Comparison of ENCODE assay signal across 8 cellular contexts in the genomic region with DNA sequence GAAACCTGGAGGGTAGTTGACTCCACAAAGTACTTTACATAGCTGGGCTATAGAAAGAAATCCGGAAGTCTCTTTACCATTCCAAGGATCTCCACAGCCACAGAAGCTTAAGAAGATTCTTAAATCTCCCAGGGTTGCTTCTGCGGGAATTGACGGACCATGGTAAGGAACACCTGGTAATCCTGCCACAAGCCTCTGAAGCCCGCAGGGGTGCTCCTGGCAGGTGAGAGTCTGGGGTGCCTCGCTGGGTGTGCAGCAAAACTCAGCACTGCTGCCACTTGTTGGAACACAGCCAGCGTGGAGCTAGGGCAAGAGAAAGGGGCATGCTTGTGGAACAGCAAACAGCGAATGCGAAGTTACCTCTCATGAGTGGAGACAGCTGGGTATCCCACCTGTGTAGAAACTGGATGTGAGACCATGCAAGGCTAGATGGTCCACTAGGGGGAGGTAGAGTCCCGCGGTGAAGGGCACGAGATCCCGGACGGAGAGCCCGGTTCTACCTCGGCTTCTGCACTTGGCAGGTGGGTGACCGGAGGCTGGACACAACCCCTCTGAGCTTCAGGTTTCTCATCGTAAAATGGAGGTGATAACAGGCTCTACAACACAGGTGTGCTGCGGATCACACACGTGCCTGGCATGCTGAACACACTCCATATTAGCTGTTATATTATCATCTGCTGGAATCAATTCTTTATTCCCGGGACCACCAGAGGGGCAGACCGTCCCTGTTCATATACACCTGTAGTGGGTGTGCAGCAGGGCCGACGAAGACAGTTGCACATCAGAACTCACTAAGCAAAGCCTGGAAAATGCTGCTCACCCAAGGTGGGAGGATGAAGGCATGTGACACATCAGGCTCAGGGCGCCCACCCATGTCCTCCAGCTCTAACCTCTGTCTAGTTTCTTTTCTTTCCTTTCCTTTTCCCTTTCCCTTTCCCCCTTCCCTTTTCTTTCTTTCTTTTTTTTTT. TPM values are rescaled to one million over a fixed set of nuclear protein-coding genes. Genes with fewer than 3 reads are reported as not detected.
DNase-seq lines count a peak whose midpoint lies in the region; ATAC-seq lines count a peak whose summit lies in the region.

No MANE protein-coding gene starts in this region.

- peaks cover 5% of the 10 kb centered on the region for H3K36me3 Mint-ChIP-seq in activated CD4-positive, alpha-beta memory T cell treated with anti-CD3 and anti-CD28 coated beads, Interleukin-2, amount 10 ng/mL, durations not matched to agents 7 days and 5 days (ENCODE audit: low read depth)

- no peak overlapping the region for H2BK5ac ChIP-seq in mesendoderm (ENCODE audit: low read length)

- no peaks in the 10 kb centered on the region for H3K36me3 ChIP-seq in mesendoderm (ENCODE audit: control insufficient read depth, insufficient read depth, low read length)

- no peak overlapping the region for H3K23ac ChIP-seq in mesendoderm (ENCODE audit: low read length)

- H2BK120ac ChIP-seq in mesendoderm (ENCODE audit: low read depth, low read length), result no peak overlapping the region

- H3K18ac ChIP-seq in mesendoderm (ENCODE audit: low read length), result no peak overlapping the region

- H3K4me1 Mint-ChIP-seq in activated CD4-positive, alpha-beta memory T cell treated with anti-CD3 and anti-CD28 coated beads, Interleukin-2, amount 10 ng/mL, durations not matched to agents 7 days and 5 days, result peaks cover 29% of the 10 kb centered on the region

- no peak overlapping the region for H2AK5ac ChIP-seq in mesendoderm (ENCODE audit: low read length)

- peaks cover 10% of the 10 kb centered on the region for H3K27me3 Mint-ChIP-seq in activated CD4-positive, alpha-beta memory T cell treated with anti-CD3 and anti-CD28 coated beads, Interleukin-2, amount 10 ng/mL, durations not matched to agents 7 days and 5 days

- no peak overlapping the region for H3K4me3 ChIP-seq in mesendoderm (ENCODE audit: low read length)

- H3K9me3 Mint-ChIP-seq in activated CD4-positive, alpha-beta memory T cell treated with anti-CD3 and anti-CD28 coated beads, Interleukin-2, amount 10 ng/mL, durations not matched to agents 7 days and 5 days, result peaks cover 10% of the 10 kb centered on the region

- no peaks in the 10 kb centered on the region for H3K4me1 ChIP-seq in mesendoderm (ENCODE audit: control insufficient read depth, low read depth, low read length)

- H4K5ac ChIP-seq in mesendoderm (ENCODE audit: low read length), result no peak overlapping the region

- no peak overlapping the region for H3K4me3 Mint-ChIP-seq in activated CD4-positive, alpha-beta memory T cell treated with anti-CD3 and anti-CD28 coated beads, Interleukin-2, amount 10 ng/mL, durations not matched to agents 7 days and 5 days

- ATAC-seq in GM18909 (IDR thresholded peaks at IDR 0.05; ENCODE audit: poor library complexity, unreplicated experiment) (peak; percentile 86), HG03280 (IDR thresholded peaks at IDR 0.05; ENCODE audit: unreplicated experiment) (peak; percentile 80)

- H3K4me2 ChIP-seq in mesendoderm (ENCODE audit: low read length), result no peak overlapping the region

- H2BK15ac ChIP-seq in mesendoderm (replicated peaks; ENCODE audit: low read depth), result no peak overlapping the region

- no peak overlapping the region for H4K8ac ChIP-seq in mesendoderm (ENCODE audit: low read depth, low read length)

- no CpG with 5 or more reads among the region's 24 CpGs for WGBS in mesendoderm (ENCODE audit: extremely low coverage, insufficient coverage, low lambda C conversion rate)

- H3K9ac ChIP-seq in mesendoderm (ENCODE audit: low read length), result no peak overlapping the region

- H3K4ac ChIP-seq in mesendoderm (ENCODE audit: low read depth, low read length), result no peak overlapping the region

- no peaks in the 10 kb centered on the region for H3K79me1 ChIP-seq in mesendoderm (ENCODE audit: low read length)

- no peak overlapping the region for H3K27ac Mint-ChIP-seq in activated CD4-positive, alpha-beta memory T cell treated with anti-CD3 and anti-CD28 coated beads, Interleukin-2, amount 10 ng/mL, durations not matched to agents 7 days and 5 days

- H3K56ac ChIP-seq in mesendoderm (ENCODE audit: low read length), result no peak overlapping the region

- POLR2A ChIA-PET in activated CD4-positive, alpha-beta memory T cell treated with anti-CD3 and anti-CD28 coated beads, Interleukin-2, amount 10 ng/mL, durations not matched to agents 7 days and 5 days (lab: Charles Lee), result interaction anchor here (0.8 to 1.9 kb wide), 7 partner anchors 24 to 259 kb away, joined by 3 to 11 read pairs (median 5); partner anchors contain the start of genes GPR18 and UBAC2

- CTCF ChIA-PET in activated CD4-positive, alpha-beta memory T cell treated with anti-CD3 and anti-CD28 coated beads, Interleukin-2, amount 10 ng/mL, durations not matched to agents 7 days and 5 days (lab: Charles Lee), result interaction anchor here (0.6 to 20.9 kb wide), 42 partner anchors 9 to 330 kb away, joined by 3 to 398 read pairs (median 5); partner anchors contain the start of genes GPR18 and UBAC2

- no peaks in the 10 kb centered on the region for H3K79me2 ChIP-seq in mesendoderm (ENCODE audit: control insufficient read depth, insufficient read depth, low read length)

- no peak overlapping the region for H3K27ac ChIP-seq in mesendoderm (ENCODE audit: low read depth, low read length)

- H3K27me3 ChIP-seq in mesendoderm (ENCODE audit: insufficient read depth, low read length, poor library complexity), result no peaks in the 10 kb centered on the region

- peak; percentile 76 for DNase-seq in Ammon's horn (ENCODE audit: low spot score)
- DNase-seq in NCI-H526 treated with DMSO at 0.1 percent for 48 hours (lab: John Stamatoyannopoulos, UW), result peak; percentile 75
- peak; percentile 79 for DNase-seq in activated CD4-positive, alpha-beta memory T cell treated with anti-CD3 and anti-CD28 coated beads, Interleukin-2, amount 10 ng/mL, durations not matched to agents 7 days and 5 days
- peak; percentile 76 for DNase-seq in effector CD4-positive, alpha-beta T cell
- DNase-seq in mesendoderm, result peak; percentile 82
- DNase-seq in stimulated activated CD8-positive, alpha-beta memory T cell treated with anti-CD3 and anti-CD28 coated beads, Interleukin-2, amount 100 ng/mL, for 48 hours (ENCODE audit: low read depth in 2 of 2), result peak; percentile 50 to 68

RNA-seq across cellular contexts. Expression of gene UBAC2, which starts 24.1 kb away (rescaled TPM):
- total RNA-seq in activated CD4-positive, alpha-beta memory T cell treated with anti-CD3 and anti-CD28 coated beads, Interleukin-2, amount 10 ng/mL, durations not matched to agents 7 days and 5 days, result 10 to 100 TPM; 53.8 to 55.2 TPM
- polyA plus RNA-seq in mesendoderm (2013, experiment 1 of 2), result 39.5 TPM
- polyA plus RNA-seq in mesendoderm (2013, experiment 2 of 2), result 37.8 TPM
